9 cellular contexts compared by ENCODE assay signal in the genomic region with DNA sequence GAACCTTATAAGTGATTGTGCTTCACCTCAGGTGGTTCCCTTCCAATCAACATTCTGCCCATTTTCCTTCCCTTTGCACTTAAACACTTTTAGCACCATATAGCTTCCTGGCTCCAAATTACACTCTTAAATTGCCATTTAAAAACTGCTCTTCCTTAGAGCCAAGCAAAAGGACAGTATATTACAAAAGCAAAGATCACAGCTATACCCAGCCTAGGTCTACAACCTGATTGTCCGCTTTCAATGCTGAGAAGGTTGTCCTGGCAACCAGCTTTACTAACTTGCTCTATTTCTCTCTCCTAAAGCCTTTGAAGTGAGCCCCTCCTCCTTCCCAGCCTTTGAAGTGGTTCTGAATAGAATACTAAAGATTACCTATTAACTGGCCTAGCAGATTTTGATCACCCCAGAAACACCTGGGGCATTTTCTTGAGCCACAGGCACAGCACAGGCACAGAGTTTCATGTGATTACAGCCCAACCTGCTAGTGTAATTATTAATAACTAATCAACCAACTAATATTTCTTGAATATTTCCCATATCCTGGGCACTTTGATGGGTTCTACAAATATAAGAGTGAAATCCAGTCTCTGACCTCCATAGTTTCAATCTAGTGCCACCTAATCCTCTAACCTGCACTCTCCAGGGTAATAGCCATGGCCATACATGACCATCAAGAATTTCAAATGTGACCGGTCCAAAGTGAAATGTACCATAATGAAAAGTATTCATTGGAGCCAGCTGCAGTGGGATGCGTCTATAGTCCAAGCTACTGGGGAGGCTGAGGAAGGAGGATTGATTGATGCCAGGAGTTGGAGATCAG.
DNase-seq lines count a peak whose midpoint lies in the region; ATAC-seq, FAIRE-seq and TF ChIP-seq lines count a peak whose summit lies in the region.
"Had no signal": no experiment of that assay in that cellular context is flagged by ENCODE, and none has a peak within 500 bp of the region (broad histone marks: within the 10 kb centered on the region; RNA-seq: fewer than 3 reads in every experiment).

No MANE protein-coding gene starts in this region.

- no peaks in the 10 kb centered on the region for H3K36me3 ChIP-seq in tibial artery

- peak; percentile 95 for ATAC-seq in HG02970 (IDR thresholded peaks at IDR 0.05; ENCODE audit: low FRiP score, unreplicated experiment)

- TF ChIP-seq CTCF in VCaP (conservative IDR thresholded peaks at IDR 0.05), result no peak
- no peak for TF ChIP-seq CTCF in type B pancreatic cell (conservative IDR thresholded peaks at IDR 0.05)
- TF ChIP-seq CTCF in tibial artery (IDR thresholded peaks at IDR 0.05), result no peak

- intact Hi-C loops in tibial artery (cut with DNase I; ENCODE audit: low total_unique reads), result no loop called here

- H3K27ac Mint-ChIP-seq in type B pancreatic cell, result peak overlapping the region; percentile 86

- H3K27me3 ChIP-seq in tibial artery, result no peaks in the 10 kb centered on the region

- peak overlapping the region; percentile 67 for H3K4me3 Mint-ChIP-seq in type B pancreatic cell

- no peaks in the 10 kb centered on the region for H3K4me1 ChIP-seq in tibial artery

- H3K4me1 Mint-ChIP-seq in type B pancreatic cell (ENCODE audit: unreplicated experiment), result peaks cover 4% of the 10 kb centered on the region

- H3K27ac ChIP-seq in VCaP (peak overlapping the region; percentile 71), tibial artery (no peak overlapping the region)

- no peaks in the 10 kb centered on the region for H3K9me3 ChIP-seq in tibial artery

- no peaks in the 10 kb centered on the region for H3K27me3 Mint-ChIP-seq in type B pancreatic cell

- H3K9me3 Mint-ChIP-seq in type B pancreatic cell, result peaks cover 5% of the 10 kb centered on the region

- H3K4me3 ChIP-seq in tibial artery, result no peak overlapping the region

- no peak for FAIRE-seq in GM12891 (lab: Jason Lieb, UNC)
- FAIRE-seq: endothelial cell of umbilical vein had no signal

- no peak for TF ChIP-seq POLR2A in GM12891 (IDR thresholded peaks at IDR 0.05; ENCODE audit: low read depth, low read length)

- DNase-seq in NCI-H2196 (lab: John Stamatoyannopoulos, UW; ENCODE audit: unreplicated experiment) (peak; percentile 27), NCI-H2196 treated with DMSO at 0.1 percent for 48 hours (lab: John Stamatoyannopoulos, UW; ENCODE audit: unreplicated experiment) (no peak), type B pancreatic cell (ENCODE audit: extremely low spot score, unreplicated experiment) (no peak), GM12891 (ENCODE audit: insufficient read length, low spot score) (no peak), DMS 273 (lab: John Stamatoyannopoulos, UW; ENCODE audit: unreplicated experiment) (no peak), tibial artery (no peak)

- H3K36me3 Mint-ChIP-seq in type B pancreatic cell, result no peaks in the 10 kb centered on the region

TF ChIP-seq in GM12891, 5 proteins besides CTCF, POLR2A, EP300 and RAD21:
- no peak for TF ChIP-seq TAF1 (IDR thresholded peaks at IDR 0.05; ENCODE audit: low read depth, low read length)
- no peak for TF ChIP-seq POLR2AphosphoS5 (IDR thresholded peaks at IDR 0.05; ENCODE audit: low read depth, low read length)
- no peak for TF ChIP-seq POU2F2 (IDR thresholded peaks at IDR 0.05; ENCODE audit: low read depth, low read length)
- no peak for TF ChIP-seq PAX5 (IDR thresholded peaks at IDR 0.05; ENCODE audit: insufficient read depth, low read length, severe bottlenecking)
- TF ChIP-seq SPI1 (IDR thresholded peaks at IDR 0.05; ENCODE audit: low read depth, low read length), result no peak
TF ChIP-seq in GM12891: peak in this region for 0.
